ENCODE assay signal across 21 cellular contexts in the genomic region with DNA sequence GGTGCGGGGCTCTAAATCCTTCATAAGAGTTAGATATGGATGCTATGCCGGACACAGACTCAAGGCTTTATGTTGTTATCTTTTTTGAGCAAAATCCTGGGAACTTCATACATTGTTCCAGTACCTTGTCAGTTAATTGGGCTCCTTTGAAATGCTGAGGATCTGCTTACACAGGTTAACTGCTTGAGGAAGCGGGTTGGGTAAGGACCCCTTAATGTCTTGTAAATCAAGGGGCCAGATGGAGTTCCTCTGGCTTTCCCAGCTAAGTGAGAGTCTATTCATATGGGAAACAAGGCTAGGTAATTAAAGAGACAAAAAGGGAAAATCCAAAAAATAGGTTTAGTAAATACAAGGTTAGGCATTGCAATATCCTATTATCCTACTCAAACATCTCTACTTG.
"Had no signal": no experiment of that assay in that cellular context is flagged by ENCODE, and none has a peak within 500 bp of the region (broad histone marks: within the 10 kb centered on the region; RNA-seq: fewer than 3 reads in every experiment).

No MANE protein-coding gene starts in this region.

- H3K79me2 ChIP-seq: parathyroid adenoma had no signal

- H3K36me3 ChIP-seq: adrenal gland, suprapubic skin, transverse colon, uterus, WERI-Rb-1 had no signal

- H3K4me3 ChIP-seq: adrenal gland, mucosa of descending colon, smooth muscle cell, suprapubic skin, uterus had no signal

- H3K9ac ChIP-seq: parathyroid adenoma had no signal

- DNase-seq: activated CD4-positive, alpha-beta T cell treated with anti-CD3 and anti-CD28 coated beads, Interleukin-2, amount 50 U/mL, for 48 hours; activated gamma-delta T cell treated with Interleukin-2 at 50 U/mL for 16 hours; activated T-cell treated with anti-CD3 and anti-CD28 coated beads for 4 hours; adrenal gland; cerebellar nuclear complex; cortex of kidney; effector CD8-positive, alpha-beta T cell; glutamatergic neuron; hippocampal formation; immature natural killer cell; mucosa of descending colon; naive B cell; stimulated activated CD4-positive, alpha-beta T cell treated with anti-CD3 and anti-CD28 coated beads, Interleukin-4, amount 100 ng/mL, for 1 hour; stimulated activated naive CD8-positive, alpha-beta T cell treated with anti-CD3 and anti-CD28 coated beads, Interleukin-15, amount 100 ng/mL, for 72 hours; transverse colon; uterus; WERI-Rb-1 had no signal

- H3K4me1 ChIP-seq: adrenal gland, parathyroid adenoma, uterus had no signal

- H3K4me2 ChIP-seq: smooth muscle cell had no signal

- H3K9me3 ChIP-seq: adrenal gland, mucosa of descending colon, suprapubic skin, transverse colon, uterus had no signal

- H3K27ac ChIP-seq: adrenal gland, parathyroid adenoma, suprapubic skin, uterus, WERI-Rb-1 had no signal

- FAIRE-seq: bronchial epithelial cell had no signal

- H2AFZ ChIP-seq: parathyroid adenoma had no signal

- H3K27me3 ChIP-seq: uterus had no signal
